ENCODE assay signal across 1 cellular context in genomic region chr4:12500409-12500808, GRCh38.
TF ChIP-seq lines count a peak whose summit lies in the region.

No MANE protein-coding gene starts in this region.

TF ChIP-seq in HepG2, 621 proteins besides CTCF, POLR2A, EP300 and RAD21 (continued from another document and continues in another):
- TF ChIP-seq, protein P1, sequence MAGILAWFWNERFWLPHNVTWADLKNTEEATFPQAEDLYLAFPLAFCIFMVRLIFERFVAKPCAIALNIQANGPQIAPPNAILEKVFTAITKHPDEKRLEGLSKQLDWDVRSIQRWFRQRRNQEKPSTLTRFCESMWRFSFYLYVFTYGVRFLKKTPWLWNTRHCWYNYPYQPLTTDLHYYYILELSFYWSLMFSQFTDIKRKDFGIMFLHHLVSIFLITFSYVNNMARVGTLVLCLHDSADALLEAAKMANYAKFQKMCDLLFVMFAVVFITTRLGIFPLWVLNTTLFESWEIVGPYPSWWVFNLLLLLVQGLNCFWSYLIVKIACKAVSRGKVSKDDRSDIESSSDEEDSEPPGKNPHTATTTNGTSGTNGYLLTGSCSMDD (CRISPR knock-in tag; IDR thresholded peaks at IDR 0.05) = no peak
- TF ChIP-seq ZFAT (CRISPR knock-in tag; conservative IDR thresholded peaks at IDR 0.05) (no peak), ZNF766 (CRISPR knock-in tag; IDR thresholded peaks at IDR 0.05; ENCODE audit: borderline replicate concordance) (no peak), HNF1B (CRISPR knock-in tag; IDR thresholded peaks at IDR 0.05) (no peak), MAFF (IDR thresholded peaks at IDR 0.05; ENCODE audit: low read depth, low read length) (peak; percentile 48; the same call in 1 of the 2 replicates), KAT7 (CRISPR knock-in tag; IDR thresholded peaks at IDR 0.05; ENCODE audit: borderline replicate concordance) (no peak), SSRP1 (CRISPR knock-in tag; IDR thresholded peaks at IDR 0.05) (no peak), CC2D1A (CRISPR knock-in tag; IDR thresholded peaks at IDR 0.05) (no peak), ZNF777 (CRISPR knock-in tag; IDR thresholded peaks at IDR 0.05) (no peak), ZFYVE20 (CRISPR knock-in tag; IDR thresholded peaks at IDR 0.05; ENCODE audit: borderline replicate concordance, low read depth) (no peak), ZFP1 (CRISPR knock-in tag; IDR thresholded peaks at IDR 0.05) (no peak), ZFP90 (CRISPR knock-in tag; IDR thresholded peaks at IDR 0.05; ENCODE audit: borderline replicate concordance) (no peak), ZNF232 (CRISPR knock-in tag; IDR thresholded peaks at IDR 0.05; ENCODE audit: borderline replicate concordance) (no peak), SAP130 (CRISPR knock-in tag; IDR thresholded peaks at IDR 0.05; ENCODE audit: low read depth) (no peak), PPARG (CRISPR knock-in tag; conservative IDR thresholded peaks at IDR 0.05) (0 out of 2 replicates have a peak, but pooled peaks have one; percentile 19), SOX6 (IDR thresholded peaks at IDR 0.05) (no peak), SOX6 (CRISPR knock-in tag; IDR thresholded peaks at IDR 0.05) (no peak), CSRNP1 (CRISPR knock-in tag; IDR thresholded peaks at IDR 0.05) (no peak), MTF2 (CRISPR knock-in tag; IDR thresholded peaks at IDR 0.05; ENCODE audit: borderline replicate concordance) (no peak), SP2 (CRISPR knock-in tag; IDR thresholded peaks at IDR 0.05) (no peak), BHLHE40 (IDR thresholded peaks at IDR 0.05; ENCODE audit: low read length) (no peak), IRF2 (CRISPR knock-in tag; IDR thresholded peaks at IDR 0.05) (no peak), ZNF746 (CRISPR knock-in tag; IDR thresholded peaks at IDR 0.05) (no peak), SRF (IDR thresholded peaks at IDR 0.05; ENCODE audit: low read depth, low read length) (no peak), RARA (CRISPR knock-in tag; IDR thresholded peaks at IDR 0.05) (peak; percentile 76), ZNF883 (CRISPR knock-in tag; IDR thresholded peaks at IDR 0.05; ENCODE audit: not compliant biosample characterization) (no peak), MXD4 (CRISPR knock-in tag; IDR thresholded peaks at IDR 0.05) (no peak), DZIP1 (CRISPR knock-in tag; IDR thresholded peaks at IDR 0.05) (no peak), GATAD2A (CRISPR knock-in tag; IDR thresholded peaks at IDR 0.05) (no peak), JUNB (CRISPR knock-in tag; IDR thresholded peaks at IDR 0.05; ENCODE audit: borderline replicate concordance) (no peak), TCF7 (IDR thresholded peaks at IDR 0.05; ENCODE audit: low read depth) (0 out of 2 replicates have a peak, but pooled peaks have one; percentile 18), NFE2 (CRISPR knock-in tag; IDR thresholded peaks at IDR 0.05) (no peak), SNAPC2 (CRISPR knock-in tag; IDR thresholded peaks at IDR 0.05) (no peak), SNAI1 (CRISPR knock-in tag; IDR thresholded peaks at IDR 0.05; ENCODE audit: borderline replicate concordance) (no peak), CREM (IDR thresholded peaks at IDR 0.05) (no peak; the same call in 1 of the 2 replicates), CREM (CRISPR knock-in tag; IDR thresholded peaks at IDR 0.05) (no peak), SUZ12 (IDR thresholded peaks at IDR 0.05; ENCODE audit: low read depth, low read length) (no peak), KMT2B (CRISPR knock-in tag; IDR thresholded peaks at IDR 0.05) (no peak), SMARCE1 (IDR thresholded peaks at IDR 0.05; ENCODE audit: borderline replicate concordance) (no peak), RARG (CRISPR knock-in tag; IDR thresholded peaks at IDR 0.05; ENCODE audit: low read depth) (no peak), ZFP36 (IDR thresholded peaks at IDR 0.05; ENCODE audit: borderline replicate concordance, low read depth, low read length, partially characterized antibody) (no peak), AGO1 (IDR thresholded peaks at IDR 0.05; ENCODE audit: low read depth, low read length, poor library complexity, severe bottlenecking) (no peak), ZNF597 (CRISPR knock-in tag; IDR thresholded peaks at IDR 0.05) (no peak), FOXK2 (IDR thresholded peaks at IDR 0.05) (no peak), THYN1 (CRISPR knock-in tag; IDR thresholded peaks at IDR 0.05; ENCODE audit: borderline replicate concordance, low read depth) (no peak), FOXA1 (IDR thresholded peaks at IDR 0.05) (no peak), FOXA1 (CRISPR knock-in tag; IDR thresholded peaks at IDR 0.05) (peak; percentile 56), BORCS8-MEF2B (CRISPR knock-in tag; IDR thresholded peaks at IDR 0.05) (no peak), SALL2 (CRISPR knock-in tag; IDR thresholded peaks at IDR 0.05) (no peak), ZNF484 (CRISPR knock-in tag; IDR thresholded peaks at IDR 0.05; ENCODE audit: borderline replicate concordance, low read depth) (no peak), NCOA1 (CRISPR knock-in tag; IDR thresholded peaks at IDR 0.05) (no peak), JUND (CRISPR knock-in tag; IDR thresholded peaks at IDR 0.05) (no peak), FOXP1 (IDR thresholded peaks at IDR 0.05) (no peak), FOXP1 (CRISPR knock-in tag; IDR thresholded peaks at IDR 0.05) (peak; percentile 49), THAP11 (CRISPR knock-in tag; IDR thresholded peaks at IDR 0.05) (no peak), SIN3A (IDR thresholded peaks at IDR 0.05; ENCODE audit: borderline replicate concordance, low read depth, low read length) (no peak), RBAK (CRISPR knock-in tag; IDR thresholded peaks at IDR 0.05) (no peak), ZNF552 (CRISPR knock-in tag; IDR thresholded peaks at IDR 0.05; ENCODE audit: borderline replicate concordance) (no peak), MAFK (conservative IDR thresholded peaks at IDR 0.05 in 1 of 2, IDR thresholded peaks at IDR 0.05 in 1 of 2; ENCODE audit: low read length in 2 of 2) (peak in 1 of 2 experiments; percentile 76; a peak in 3 of 4 replicates), HNF4A (CRISPR knock-in tag; IDR thresholded peaks at IDR 0.05) (peak; percentile 62), U2AF2 (IDR thresholded peaks at IDR 0.05; ENCODE audit: low read depth, low read length) (no peak), ISL2 (CRISPR knock-in tag; IDR thresholded peaks at IDR 0.05) (no peak)
- TF ChIP-seq, protein P2, sequence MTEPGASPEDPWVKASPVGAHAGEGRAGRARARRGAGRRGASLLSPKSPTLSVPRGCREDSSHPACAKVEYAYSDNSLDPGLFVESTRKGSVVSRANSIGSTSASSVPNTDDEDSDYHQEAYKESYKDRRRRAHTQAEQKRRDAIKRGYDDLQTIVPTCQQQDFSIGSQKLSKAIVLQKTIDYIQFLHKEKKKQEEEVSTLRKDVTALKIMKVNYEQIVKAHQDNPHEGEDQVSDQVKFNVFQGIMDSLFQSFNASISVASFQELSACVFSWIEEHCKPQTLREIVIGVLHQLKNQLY (CRISPR knock-in tag; IDR thresholded peaks at IDR 0.05) = no peak
- TF ChIP-seq, protein P3, sequence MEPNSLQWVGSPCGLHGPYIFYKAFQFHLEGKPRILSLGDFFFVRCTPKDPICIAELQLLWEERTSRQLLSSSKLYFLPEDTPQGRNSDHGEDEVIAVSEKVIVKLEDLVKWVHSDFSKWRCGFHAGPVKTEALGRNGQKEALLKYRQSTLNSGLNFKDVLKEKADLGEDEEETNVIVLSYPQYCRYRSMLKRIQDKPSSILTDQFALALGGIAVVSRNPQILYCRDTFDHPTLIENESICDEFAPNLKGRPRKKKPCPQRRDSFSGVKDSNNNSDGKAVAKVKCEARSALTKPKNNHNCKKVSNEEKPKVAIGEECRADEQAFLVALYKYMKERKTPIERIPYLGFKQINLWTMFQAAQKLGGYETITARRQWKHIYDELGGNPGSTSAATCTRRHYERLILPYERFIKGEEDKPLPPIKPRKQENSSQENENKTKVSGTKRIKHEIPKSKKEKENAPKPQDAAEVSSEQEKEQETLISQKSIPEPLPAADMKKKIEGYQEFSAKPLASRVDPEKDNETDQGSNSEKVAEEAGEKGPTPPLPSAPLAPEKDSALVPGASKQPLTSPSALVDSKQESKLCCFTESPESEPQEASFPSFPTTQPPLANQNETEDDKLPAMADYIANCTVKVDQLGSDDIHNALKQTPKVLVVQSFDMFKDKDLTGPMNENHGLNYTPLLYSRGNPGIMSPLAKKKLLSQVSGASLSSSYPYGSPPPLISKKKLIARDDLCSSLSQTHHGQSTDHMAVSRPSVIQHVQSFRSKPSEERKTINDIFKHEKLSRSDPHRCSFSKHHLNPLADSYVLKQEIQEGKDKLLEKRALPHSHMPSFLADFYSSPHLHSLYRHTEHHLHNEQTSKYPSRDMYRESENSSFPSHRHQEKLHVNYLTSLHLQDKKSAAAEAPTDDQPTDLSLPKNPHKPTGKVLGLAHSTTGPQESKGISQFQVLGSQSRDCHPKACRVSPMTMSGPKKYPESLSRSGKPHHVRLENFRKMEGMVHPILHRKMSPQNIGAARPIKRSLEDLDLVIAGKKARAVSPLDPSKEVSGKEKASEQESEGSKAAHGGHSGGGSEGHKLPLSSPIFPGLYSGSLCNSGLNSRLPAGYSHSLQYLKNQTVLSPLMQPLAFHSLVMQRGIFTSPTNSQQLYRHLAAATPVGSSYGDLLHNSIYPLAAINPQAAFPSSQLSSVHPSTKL (CRISPR knock-in tag; IDR thresholded peaks at IDR 0.05) = peak; percentile 50; the same call in 1 of the 2 replicates
- TF ChIP-seq, protein P4, sequence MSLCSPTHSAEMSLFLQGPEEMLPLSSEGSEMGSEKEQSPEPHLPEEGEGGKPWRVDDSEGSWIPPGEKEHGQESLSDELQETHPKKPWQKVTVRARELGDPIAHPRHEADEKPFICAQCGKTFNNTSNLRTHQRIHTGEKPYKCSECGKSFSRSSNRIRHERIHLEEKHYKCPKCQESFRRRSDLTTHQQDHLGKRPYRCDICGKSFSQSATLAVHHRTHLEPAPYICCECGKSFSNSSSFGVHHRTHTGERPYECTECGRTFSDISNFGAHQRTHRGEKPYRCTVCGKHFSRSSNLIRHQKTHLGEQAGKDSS (CRISPR knock-in tag; IDR thresholded peaks at IDR 0.05; ENCODE audit: borderline replicate concordance, low read depth) = no peak
- TF ChIP-seq, protein P5, sequence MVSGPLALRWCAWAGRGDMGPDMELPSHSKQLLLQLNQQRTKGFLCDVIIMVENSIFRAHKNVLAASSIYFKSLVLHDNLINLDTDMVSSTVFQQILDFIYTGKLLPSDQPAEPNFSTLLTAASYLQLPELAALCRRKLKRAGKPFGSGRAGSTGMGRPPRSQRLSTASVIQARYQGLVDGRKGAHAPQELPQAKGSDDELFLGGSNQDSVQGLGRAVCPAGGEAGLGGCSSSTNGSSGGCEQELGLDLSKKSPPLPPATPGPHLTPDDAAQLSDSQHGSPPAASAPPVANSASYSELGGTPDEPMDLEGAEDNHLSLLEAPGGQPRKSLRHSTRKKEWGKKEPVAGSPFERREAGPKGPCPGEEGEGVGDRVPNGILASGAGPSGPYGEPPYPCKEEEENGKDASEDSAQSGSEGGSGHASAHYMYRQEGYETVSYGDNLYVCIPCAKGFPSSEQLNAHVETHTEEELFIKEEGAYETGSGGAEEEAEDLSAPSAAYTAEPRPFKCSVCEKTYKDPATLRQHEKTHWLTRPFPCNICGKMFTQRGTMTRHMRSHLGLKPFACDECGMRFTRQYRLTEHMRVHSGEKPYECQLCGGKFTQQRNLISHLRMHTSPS (CRISPR knock-in tag; IDR thresholded peaks at IDR 0.05; ENCODE audit: low read depth) = no peak
